In the genomic region with DNA sequence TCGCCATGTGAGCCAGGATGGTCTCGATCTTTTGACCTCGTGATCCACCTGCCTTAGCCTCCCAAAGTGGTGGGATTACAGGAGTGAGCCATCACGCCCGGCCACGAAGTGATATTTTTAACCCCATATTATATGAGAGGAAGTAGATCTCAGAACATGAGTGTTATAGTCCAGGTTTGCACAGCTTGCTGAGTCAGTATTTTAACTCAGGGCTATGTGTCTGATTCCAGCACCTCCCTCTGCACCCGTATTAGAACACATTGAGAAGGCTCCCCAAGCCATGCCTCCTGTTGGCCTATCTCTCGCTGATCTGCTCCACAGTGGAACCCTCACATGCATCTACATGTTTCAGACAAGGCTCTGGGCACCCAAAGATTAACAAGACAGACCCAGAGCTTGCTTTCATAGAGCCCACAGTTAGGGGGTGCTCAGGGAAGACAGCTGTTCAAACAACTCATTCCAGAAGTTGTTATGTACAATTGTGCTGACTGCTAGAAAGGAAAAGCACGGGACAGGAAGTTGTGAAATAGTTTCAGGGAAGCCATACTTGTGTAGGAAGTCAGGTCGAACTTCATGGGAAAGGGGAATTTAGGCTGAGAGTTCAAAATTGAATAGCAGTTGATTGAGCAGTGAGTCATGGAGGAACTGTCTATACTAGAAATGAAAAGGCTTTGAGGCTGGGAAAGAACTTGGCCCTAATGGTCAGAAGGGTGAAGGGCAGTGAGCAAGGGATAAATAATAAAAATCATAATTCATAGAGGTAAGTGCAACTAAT, we compare ENCODE assay signal across 9 cellular contexts. TPM values are rescaled to one million over a fixed set of nuclear protein-coding genes. Genes with fewer than 3 reads are reported as not detected.
DNase-seq lines count a peak whose midpoint lies in the region; ATAC-seq and TF ChIP-seq lines count a peak whose summit lies in the region.
"Had no signal": no experiment of that assay in that cellular context is flagged by ENCODE, and none has a peak within 500 bp of the region (broad histone marks: within the 10 kb centered on the region; RNA-seq: fewer than 3 reads in every experiment).

No MANE protein-coding gene starts in this region.

- H3K36me3 ChIP-seq in adipocyte (ENCODE audit: control insufficient read depth, insufficient read depth, low read length, severe bottlenecking), result no peaks in the 10 kb centered on the region
- H3K36me3 ChIP-seq in suprapubic skin, result no peaks in the 10 kb centered on the region
- no peaks in the 10 kb centered on the region for H3K36me3 ChIP-seq in uterus

- H3K27ac ChIP-seq in suprapubic skin, result peak overlapping the region; percentile 54
- no peak overlapping the region for H3K27ac ChIP-seq in uterus

- H3K27me3 ChIP-seq in adipocyte (replicated peaks; ENCODE audit: control insufficient read depth, insufficient read depth, low read length) (peaks cover 6% of the 10 kb centered on the region), suprapubic skin (peaks cover 6% of the 10 kb centered on the region), uterus (peaks cover 0 to 5% of the 10 kb centered on the region in 2 donors)

- peak; percentile 31 for ATAC-seq in left lobe of liver
- ATAC-seq in HG02852 (IDR thresholded peaks at IDR 0.05; ENCODE audit: unreplicated experiment), result no peak

- no peak for TF ChIP-seq CTCF in suprapubic skin (IDR thresholded peaks at IDR 0.05)
- TF ChIP-seq CTCF in uterus (IDR thresholded peaks at IDR 0.05), result no peak

- TF ChIP-seq EP300 in suprapubic skin (IDR thresholded peaks at IDR 0.05), result no peak

- H3K4me1 ChIP-seq in adipocyte (ENCODE audit: control insufficient read depth, insufficient read depth, low read length) (peaks cover 10% of the 10 kb centered on the region), suprapubic skin (peaks cover 8% of the 10 kb centered on the region), uterus (no peaks in the 10 kb centered on the region)

- H3K4me3 ChIP-seq in adipocyte (ENCODE audit: low read length), result no peak overlapping the region
- H3K4me3 ChIP-seq in suprapubic skin, result no peak overlapping the region
- H3K4me3 ChIP-seq in uterus, result no peak overlapping the region

- WGBS in suprapubic skin, result 57% methylated on average over 10 of the region's 10 CpGs

- no peaks in the 10 kb centered on the region for H3K9me3 ChIP-seq in adipocyte (ENCODE audit: control insufficient read depth, low read length)
- no peaks in the 10 kb centered on the region for H3K9me3 ChIP-seq in suprapubic skin
- H3K9me3 ChIP-seq in uterus, result no peaks in the 10 kb centered on the region

- DNase-seq in SIG-M5 treated with dmso at 0.1 percent for 504 hours (lab: John Stamatoyannopoulos, UW; ENCODE audit: unreplicated experiment) (peak; percentile 78), SIG-M5 (lab: John Stamatoyannopoulos, UW) (no peak), adipocyte (ENCODE audit: low read depth) (peak; percentile 11), left lobe of liver (ENCODE audit: low spot score) (no peak), suprapubic skin (ENCODE audit: low spot score in 2 of 2) (no peak), uterus (no peak), head of caudate nucleus (no peak)
- DNase-seq: NCI-H1694 had no signal

- intact Hi-C loops in uterus (cut with DNase I; ENCODE audit: low total_unique reads), result no loop called here
- intact Hi-C loops in head of caudate nucleus (cut with DNase I), result no loop called here

- no peak overlapping the region for H3K9ac ChIP-seq in adipocyte (ENCODE audit: low read length)

- TF ChIP-seq POLR2A in suprapubic skin (IDR thresholded peaks at IDR 0.05) (no peak), uterus (IDR thresholded peaks at IDR 0.05) (no peak)

RNA-seq across cellular contexts. Expression of gene CLPB, which starts 49.3 kb away (rescaled TPM):
- total RNA-seq in left lobe of liver (23.4 TPM), suprapubic skin (10 to 100 TPM; 14.7 to 23.4 (median 19.3) TPM), uterus (10 to 100 TPM; 11.5 to 26.5 (median 18.3) TPM)

Comparison
In these comparisons a context has a peak if more than half of its experiments do, and no peak if none do; other contexts are left out.
1. DNase-seq: peak in SIG-M5 treated with dmso at 0.1 percent for 504 hours (single experiment) and adipocyte (single experiment); none in SIG-M5 (single experiment), left lobe of liver (single experiment), suprapubic skin (0 of 2), uterus (0 of 2) and head of caudate nucleus (0 of 42).